ENCODE assay signal across 1 cellular context in genomic region chr5:169495252-169495548, GRCh38.
TF ChIP-seq lines count a peak whose summit lies in the region.

No MANE protein-coding gene starts in this region.

TF ChIP-seq in H1, 55 proteins besides CTCF, POLR2A, EP300 and RAD21 (continued from another document):
- TF ChIP-seq, protein P1, sequence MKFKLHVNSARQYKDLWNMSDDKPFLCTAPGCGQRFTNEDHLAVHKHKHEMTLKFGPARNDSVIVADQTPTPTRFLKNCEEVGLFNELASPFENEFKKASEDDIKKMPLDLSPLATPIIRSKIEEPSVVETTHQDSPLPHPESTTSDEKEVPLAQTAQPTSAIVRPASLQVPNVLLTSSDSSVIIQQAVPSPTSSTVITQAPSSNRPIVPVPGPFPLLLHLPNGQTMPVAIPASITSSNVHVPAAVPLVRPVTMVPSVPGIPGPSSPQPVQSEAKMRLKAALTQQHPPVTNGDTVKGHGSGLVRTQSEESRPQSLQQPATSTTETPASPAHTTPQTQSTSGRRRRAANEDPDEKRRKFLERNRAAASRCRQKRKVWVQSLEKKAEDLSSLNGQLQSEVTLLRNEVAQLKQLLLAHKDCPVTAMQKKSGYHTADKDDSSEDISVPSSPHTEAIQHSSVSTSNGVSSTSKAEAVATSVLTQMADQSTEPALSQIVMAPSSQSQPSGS (IDR thresholded peaks at IDR 0.05; ENCODE audit: low read length): no peak
- no peak for TF ChIP-seq E2F6 (IDR thresholded peaks at IDR 0.05)
- no peak for TF ChIP-seq PHF8 (conservative IDR thresholded peaks at IDR 0.05; ENCODE audit: low read depth, low read length)
- no peak for TF ChIP-seq POU5F1 (IDR thresholded peaks at IDR 0.05; ENCODE audit: low read depth, low read length)
